Comparison of ENCODE assay signal across 20 cellular contexts in genomic region chr2:17272170-17272569, GRCh38.
A peak's percentile ranks its signal among the peaks of the same experiment; 100 is the strongest.
DNase-seq lines count a peak whose midpoint lies in the region; ATAC-seq and TF ChIP-seq lines count a peak whose summit lies in the region.
"Had no signal": no experiment of that assay in that cellular context is flagged by ENCODE, and none has a peak within 500 bp of the region (broad histone marks: within the 10 kb centered on the region; RNA-seq: fewer than 3 reads in every experiment).

No MANE protein-coding gene starts in this region.

- DNase-seq in glomerular visceral epithelial cell (ENCODE audit: extremely low spot score): peak; percentile 4
- no peak for DNase-seq in Kasumi-1 (lab: John Stamatoyannopoulos, UW)
- no peak for DNase-seq in SK-N-SH
- DNase-seq: Caco-2; CD4-positive, alpha-beta T cell; GM23248; Karpas-422; MM.1S; NCI-H1694 treated with DMSO at 0.1 percent for 48 hours; NCI-H226; NCI-H524 treated with DMSO at 0.1 percent for 48 hours; PC-3; SW 1271 had no signal

- no peak overlapping the region for H2AFZ ChIP-seq in SK-N-SH (ENCODE audit: low read depth)
- H2AFZ ChIP-seq: GM23248 had no signal

- no peaks in the 10 kb centered on the region for H3K27me3 ChIP-seq in SK-N-SH (ENCODE audit: insufficient read depth)
- H3K27me3 ChIP-seq: SJSA1 had no signal

- no peaks in the 10 kb centered on the region for H4K20me1 ChIP-seq in SK-N-SH (ENCODE audit: insufficient read depth)

- CTCF ChIA-PET in SK-N-SH (lab: Yijun Ruan, JAX): interaction anchor here (1.6 kb wide), 1 partner anchor 37 kb away, joined by 7 read pairs; no protein-coding TSS in a partner anchor

- 12% methylated on average over 1 of the region's 1 CpG for WGBS in SK-N-SH (ENCODE audit: low lambda C conversion rate)

- H3K27ac ChIP-seq in angular gyrus (ENCODE audit: low read depth, low read length): peak overlapping the region; percentile 11
- H3K27ac ChIP-seq in SK-N-SH (ENCODE audit: low read depth in 2 of 2, low read length in 1 of 2): no peak overlapping the region
- H3K27ac ChIP-seq: A549, GM23248, SJSA1 had no signal

- no peaks in the 10 kb centered on the region; a peak in 1 of 4 replicates for H3K4me1 ChIP-seq in SK-N-SH (ENCODE audit: control insufficient read depth in 1 of 2, insufficient read depth in 2 of 2, low read depth in 1 of 2, low read length in 1 of 2)
- H3K4me1 ChIP-seq: A549, Caco-2, HAP-1, SJSA1 had no signal

- POLR2A ChIA-PET in SK-N-SH (lab: Yijun Ruan, JAX): no interaction called here

- TF ChIP-seq CTCF in SK-N-SH (IDR thresholded peaks at IDR 0.05): no peak

- TF ChIP-seq RAD21 in SK-N-SH (IDR thresholded peaks at IDR 0.05; ENCODE audit: low read length): no peak

- no peak overlapping the region for H3K9ac ChIP-seq in SK-N-SH
- H3K9ac ChIP-seq: GM23248 had no signal

- no peaks in the 10 kb centered on the region for H3K79me2 ChIP-seq in SK-N-SH (ENCODE audit: insufficient read depth)

- no peak for TF ChIP-seq EP300 in SK-N-SH (IDR thresholded peaks at IDR 0.05; ENCODE audit: borderline replicate concordance in 1 of 2, low read depth in 1 of 2, low read length in 1 of 2)

- H3K4me3 ChIP-seq in SK-N-SH (ENCODE audit: low read depth in 2 of 2, low read length in 1 of 2): no peak overlapping the region
- H3K4me3 ChIP-seq: A549, GM23248, HAP-1, SJSA1 had no signal

- ATAC-seq in HG02798 (IDR thresholded peaks at IDR 0.05; ENCODE audit: poor library complexity, unreplicated experiment) (peak; percentile 6), HG03432 (IDR thresholded peaks at IDR 0.05; ENCODE audit: unreplicated experiment) (peak; percentile 20), GM21423 (IDR thresholded peaks at IDR 0.05; ENCODE audit: unreplicated experiment) (no peak)
- ATAC-seq: PC-3 had no signal

- H3K9me3 ChIP-seq in SK-N-SH: no peaks in the 10 kb centered on the region
- H3K9me3 ChIP-seq: A549, Caco-2, HAP-1, SJSA1 had no signal

- no peaks in the 10 kb centered on the region for H3K36me3 ChIP-seq in SK-N-SH (replicated peaks in 1 of 2; ENCODE audit: control insufficient read depth in 1 of 2, insufficient read depth in 2 of 2, low read length in 1 of 2)
- H3K36me3 ChIP-seq: HAP-1, SJSA1 had no signal

- no peak overlapping the region for H3K4me2 ChIP-seq in SK-N-SH
- H3K4me2 ChIP-seq: A549 had no signal

- no peaks in the 10 kb centered on the region for H3F3A ChIP-seq in SK-N-SH (replicated peaks; ENCODE audit: insufficient read depth)

- no peaks in the 10 kb centered on the region for H3K9me2 ChIP-seq in SK-N-SH

TF ChIP-seq in SK-N-SH, 30 proteins besides CTCF, POLR2A, EP300 and RAD21:
- TF ChIP-seq USF2 (IDR thresholded peaks at IDR 0.05; ENCODE audit: borderline replicate concordance, low read depth, low read length) (no peak), POLR2AphosphoS5 (IDR thresholded peaks at IDR 0.05; ENCODE audit: low read depth, low read length) (no peak), TCF12 (IDR thresholded peaks at IDR 0.05) (no peak), MXI1 (IDR thresholded peaks at IDR 0.05; ENCODE audit: low read depth, low read length) (no peak), EZH2phosphoT487 (IDR thresholded peaks at IDR 0.05; ENCODE audit: borderline replicate concordance, low read depth) (no peak), TEAD4 (IDR thresholded peaks at IDR 0.05; ENCODE audit: borderline replicate concordance, insufficient read depth) (no peak), SMC3 (IDR thresholded peaks at IDR 0.05; ENCODE audit: low read depth, low read length) (no peak), IRF3 (IDR thresholded peaks at IDR 0.05; ENCODE audit: low read depth, low read length) (no peak), RXRA (IDR thresholded peaks at IDR 0.05; ENCODE audit: borderline replicate concordance, low read depth) (no peak), FOXJ3 (CRISPR knock-in tag; IDR thresholded peaks at IDR 0.05) (no peak), RFX5 (IDR thresholded peaks at IDR 0.05; ENCODE audit: low read length) (no peak), JUND (IDR thresholded peaks at IDR 0.05) (no peak), ZBTB33 (IDR thresholded peaks at IDR 0.05; ENCODE audit: borderline replicate concordance, low read depth) (no peak), PBX3 (IDR thresholded peaks at IDR 0.05) (no peak), ELF1 (IDR thresholded peaks at IDR 0.05) (no peak), REST (IDR thresholded peaks at IDR 0.05; ENCODE audit: low read depth, low read length) (no peak), GATA2 (CRISPR knock-in tag; IDR thresholded peaks at IDR 0.05) (no peak), SIN3A (IDR thresholded peaks at IDR 0.05; ENCODE audit: borderline replicate concordance, low read depth, low read length) (no peak), GABPA (IDR thresholded peaks at IDR 0.05; ENCODE audit: low read depth) (no peak), MEF2A (IDR thresholded peaks at IDR 0.05; ENCODE audit: borderline replicate concordance, low read depth) (no peak)
